In genomic region chr2:127051116-127051779, GRCh38 we compare ENCODE assay signal across 12 cellular contexts. TPM values are rescaled to one million over a fixed set of nuclear protein-coding genes. Genes with fewer than 3 reads are reported as not detected.
A peak's percentile ranks its signal among the peaks of the same experiment; 100 is the strongest.
DNase-seq lines count a peak whose midpoint lies in the region; ATAC-seq and TF ChIP-seq lines count a peak whose summit lies in the region.
"Had no signal": no experiment of that assay in that cellular context is flagged by ENCODE, and none has a peak within 500 bp of the region (broad histone marks: within the 10 kb centered on the region; RNA-seq: fewer than 3 reads in every experiment).

No MANE protein-coding gene starts in this region.

- no peak for TF ChIP-seq RAD21 in HCT116 (IDR thresholded peaks at IDR 0.05; ENCODE audit: low read depth)

- H3K9ac ChIP-seq in HCT116 (ENCODE audit: low read length), result no peak overlapping the region

- H3K9me3 ChIP-seq in HCT116 (ENCODE audit: control insufficient read depth in 1 of 2, insufficient read depth in 1 of 2, low read depth in 1 of 2, low read length in 2 of 2) (no peaks in the 10 kb centered on the region), left lung (no peaks in the 10 kb centered on the region), suprapubic skin (no peaks in the 10 kb centered on the region)

- CTCF ChIA-PET in HCT116 (lab: Charles Lee), result interaction anchor here (1.1 kb wide), 2 partner anchors 79 to 123 kb away, joined by 3 read pairs; no protein-coding TSS in a partner anchor

- H3K27ac ChIP-seq in HCT116 (ENCODE audit: low read depth, low read length) (no peak overlapping the region), left lung (no peak overlapping the region), suprapubic skin (no peak overlapping the region)

- H2AFZ ChIP-seq in HCT116 (ENCODE audit: low read depth, low read length, poor library complexity, severe bottlenecking), result no peak overlapping the region
- H2AFZ ChIP-seq: GM23338 had no signal

- TF ChIP-seq POLR2A in HCT116 (IDR thresholded peaks at IDR 0.05; ENCODE audit: borderline replicate concordance, extremely low read depth, insufficient read depth, insufficient read length) (no peak), suprapubic skin (IDR thresholded peaks at IDR 0.05) (no peak)

- RAD21 ChIA-PET in HCT116 (lab: Charles Lee; ENCODE audit: low non-redundant PET in 1 of 2, low total read pairs in 2 of 2, uncharacterized antibody in 2 of 2, unreplicated experiment in 2 of 2), result no interaction called here

- DNase-seq in HCT116 (ENCODE audit: low read depth, low spot score) (no peak), astrocyte of the spinal cord (ENCODE audit: low read depth, low spot score) (no peak), left lung (peak; percentile 32 to 71), suprapubic skin (ENCODE audit: low spot score in 2 of 2) (peak; percentile 63 to 80), COLO829 (ENCODE audit: low spot score) (no peak), UCSD-AML1 (lab: John Stamatoyannopoulos, UW; ENCODE audit: unreplicated experiment) (no peak)
- DNase-seq: activated CD4-positive, alpha-beta T cell treated with anti-CD3 and anti-CD28 coated beads, Interleukin-2, amount 50 U/mL, for 48 hours; activated naive CD4-positive, alpha-beta T cell treated with Interleukin-2 at 50 U/mL for 16 hours; NCI-H2171; OCI-M1 had no signal

- POLR2A ChIA-PET in HCT116 (lab: Charles Lee), result no interaction called here

- H3K4me3 ChIP-seq in HCT116 (replicated peaks in 1 of 2; ENCODE audit: low read depth in 1 of 2, low read length in 2 of 2), result no peak overlapping the region
- H3K4me3 ChIP-seq in astrocyte of the spinal cord (ENCODE audit: low read depth, low read length), result no peak overlapping the region
- no peak overlapping the region for H3K4me3 ChIP-seq in left lung
- H3K4me3 ChIP-seq in suprapubic skin, result no peak overlapping the region
- H3K4me3 ChIP-seq: GM23338 had no signal

- no peaks in the 10 kb centered on the region for H4K20me1 ChIP-seq in HCT116 (ENCODE audit: insufficient read depth)

- intact Hi-C loops in HCT116 (cut with micrococcal nuclease), result no loop called here
- intact Hi-C loops in left lung (cut with DNase I), result no loop called here

- 84% methylated on average over 10 of the region's 24 CpGs for WGBS in suprapubic skin

- no peaks in the 10 kb centered on the region for H3K79me2 ChIP-seq in HCT116 (ENCODE audit: insufficient read depth, low read length)

- no TSS peak for BruUV-seq in HCT116 (replicated peaks; lab: Mats Ljungman, UMichigan)

- no peak overlapping the region for H3K4me2 ChIP-seq in HCT116 (ENCODE audit: low read length)
- H3K4me2 ChIP-seq: GM23338 had no signal

- no peaks in the 10 kb centered on the region for H3K27me3 ChIP-seq in HCT116 (ENCODE audit: insufficient read depth, low read length)
- H3K27me3 ChIP-seq in left lung, result no peaks in the 10 kb centered on the region
- no peaks in the 10 kb centered on the region for H3K27me3 ChIP-seq in suprapubic skin

- no peaks in the 10 kb centered on the region for H3K9me2 ChIP-seq in HCT116 (ENCODE audit: insufficient read depth)

- in situ Hi-C loops in astrocyte of the spinal cord (cut with HindIII; ENCODE audit: low sequenced_read_pairs), result no loop called here

- TF ChIP-seq EP300 in suprapubic skin (IDR thresholded peaks at IDR 0.05), result no peak

- H3K4me1 ChIP-seq in HCT116 (ENCODE audit: control insufficient read depth in 1 of 2, insufficient read depth in 2 of 2, low read length in 2 of 2) (peaks cover 0 to 21% of the 10 kb centered on the region in 2 experiments; a peak in 2 of 4 replicates), left lung (peaks cover 5 to 7% of the 10 kb centered on the region in 2 donors), suprapubic skin (peaks cover 7% of the 10 kb centered on the region)

- no peaks in the 10 kb centered on the region for H3K36me3 ChIP-seq in HCT116 (ENCODE audit: control insufficient read depth in 1 of 2, insufficient read depth in 2 of 2, low read length in 2 of 2)
- peaks cover 0 to 14% of the 10 kb centered on the region in 2 donors for H3K36me3 ChIP-seq in left lung
- peaks cover 5% of the 10 kb centered on the region for H3K36me3 ChIP-seq in suprapubic skin

- TF ChIP-seq CTCF in HCT116 (IDR thresholded peaks at IDR 0.05 in 2 of 3, conservative IDR thresholded peaks at IDR 0.05 in 1 of 3; ENCODE audit: borderline replicate concordance in 1 of 3, insufficient read depth in 1 of 3, low read depth in 2 of 3, low read length in 2 of 3), result peak in 1 of 3 experiments; percentile 15; a peak in 1 of 6 replicates
- TF ChIP-seq CTCF in astrocyte of the spinal cord (IDR thresholded peaks at IDR 0.05; ENCODE audit: low read depth, low read length), result peak; percentile 9
- TF ChIP-seq CTCF in left lung (IDR thresholded peaks at IDR 0.05), result no peak
- TF ChIP-seq CTCF in suprapubic skin (IDR thresholded peaks at IDR 0.05), result no peak

- ATAC-seq in HCT116 (peak; percentile 24; the same call in 1 of the 2 replicates), left lung (no peak), HG02759 (IDR thresholded peaks at IDR 0.05; ENCODE audit: unreplicated experiment) (no peak)

TF ChIP-seq in HCT116, 20 proteins besides CTCF, POLR2A, EP300 and RAD21:
- TF ChIP-seq CEBPB (IDR thresholded peaks at IDR 0.05; ENCODE audit: low read depth) (no peak), MAX (IDR thresholded peaks at IDR 0.05) (no peak), EZH2 (IDR thresholded peaks at IDR 0.05) (no peak), POLR2AphosphoS5 (IDR thresholded peaks at IDR 0.05; ENCODE audit: low read depth, low read length) (no peak), SIN3A (IDR thresholded peaks at IDR 0.05; ENCODE audit: low read depth) (no peak), ZNF274 (IDR thresholded peaks at IDR 0.05; ENCODE audit: low read depth, low read length) (no peak), FOSL1 (IDR thresholded peaks at IDR 0.05; ENCODE audit: low read depth) (no peak), ZBTB33 (IDR thresholded peaks at IDR 0.05; ENCODE audit: extremely low read depth, insufficient replicate concordance, low read length) (no peak), SP1 (IDR thresholded peaks at IDR 0.05; ENCODE audit: low read depth) (no peak), ATF3 (IDR thresholded peaks at IDR 0.05) (no peak), ZFX (IDR thresholded peaks at IDR 0.05) (no peak), CBX3 (IDR thresholded peaks at IDR 0.05; ENCODE audit: low read depth) (no peak), REST (IDR thresholded peaks at IDR 0.05; ENCODE audit: low read depth) (no peak)

RNA-seq across cellular contexts. Expression of gene BIN1, which starts 55.7 kb away (rescaled TPM):
- total RNA-seq in HCT116 (2021; ENCODE audit: unreplicated experiment) (31.8 TPM), left lung (10 to 100 TPM; 32.0 to 36.0 TPM), suprapubic skin (10 to 100 TPM in 1 of 4 donors, 1 to 10 TPM in 3; 5.6 to 13.3 (median 8.8) TPM)
- 39.0 and 41.5 TPM in 2 replicates for polyA plus RNA-seq in HCT116 (2012)

Comparison
In these comparisons a context has a peak if more than half of its experiments do, and no peak if none do; other contexts are left out.
1. DNase-seq: peak in left lung (2 of 2) and suprapubic skin (2 of 2); none in HCT116 (single experiment), astrocyte of the spinal cord (single experiment), COLO829 (single experiment) and UCSD-AML1 (single experiment).